8 cellular contexts compared by ENCODE assay signal in genomic region chr3:52456800-52457183, GRCh38. TPM values are rescaled to one million over a fixed set of nuclear protein-coding genes. Genes with fewer than 3 reads are reported as not detected.
A peak's percentile ranks its signal among the peaks of the same experiment; 100 is the strongest.
DNase-seq lines count a peak whose midpoint lies in the region; ATAC-seq lines count a peak whose summit lies in the region.

No MANE protein-coding gene starts in this region.

- no peaks in the 10 kb centered on the region for H3K9me3 Mint-ChIP-seq in activated naive CD4-positive, alpha-beta T cell treated with anti-CD3 and anti-CD28 coated beads, Interleukin-2, amount 50 U/mL, for 72 hours

- H3K9me3 ChIP-seq in iPS-20b (ENCODE audit: insufficient read depth, low read depth, low read length), result no peaks in the 10 kb centered on the region

- H3K4me1 ChIP-seq in iPS-20b (ENCODE audit: insufficient read depth, low read length), result peaks cover 2% of the 10 kb centered on the region; the same call in 1 of the 2 replicates

- peak overlapping the region; percentile 73; the same call in 1 of the 2 replicates for H3K9ac ChIP-seq in iPS-20b (ENCODE audit: low read depth, low read length)

- DNase-seq in NCI-H82 (lab: John Stamatoyannopoulos, UW), result peak; percentile 36
- DNase-seq in NCI-H82 treated with DMSO at 0.1 percent for 48 hours (lab: John Stamatoyannopoulos, UW; ENCODE audit: unreplicated experiment), result no peak
- no peak for DNase-seq in activated naive CD4-positive, alpha-beta T cell treated with anti-CD3 and anti-CD28 coated beads, Interleukin-2, amount 50 U/mL, for 72 hours (ENCODE audit: low spot score in 2 of 2)
- peak in 1 of 49 donors; percentile 47 for DNase-seq in substantia nigra (lab: John Stamatoyannopoulos, UW)
- no peak for DNase-seq in activated CD8-positive, alpha-beta memory T cell treated with anti-CD3 and anti-CD28 coated beads, Interleukin-2, amount 50 U/mL, for 4 hours

- no peaks in the 10 kb centered on the region for H3K27me3 ChIP-seq in iPS-20b (ENCODE audit: insufficient read depth, low read length)

- H3K36me3 ChIP-seq in iPS-20b (ENCODE audit: insufficient read depth, low read depth, low read length), result peaks cover 43% of the 10 kb centered on the region

- peak overlapping the region; percentile 96 to 99 for H3K27ac Mint-ChIP-seq in activated naive CD4-positive, alpha-beta T cell treated with anti-CD3 and anti-CD28 coated beads, Interleukin-2, amount 50 U/mL, for 72 hours

- ATAC-seq in activated naive CD4-positive, alpha-beta T cell treated with anti-CD3 and anti-CD28 coated beads, Interleukin-2, amount 50 U/mL, for 72 hours, result no peak
- no peak for ATAC-seq in HG03025 (IDR thresholded peaks at IDR 0.05; ENCODE audit: low FRiP score, unreplicated experiment)
- ATAC-seq in GM18907 (IDR thresholded peaks at IDR 0.05; ENCODE audit: unreplicated experiment), result no peak

- H3K27ac ChIP-seq in iPS-20b (ENCODE audit: low read length) (no peak overlapping the region), substantia nigra (ENCODE audit: low read depth, low read length, poor library complexity, severe bottlenecking) (peak overlapping the region; percentile 94)

- peak overlapping the region; percentile 98 for H3K4me3 ChIP-seq in iPS-20b (ENCODE audit: low read length)

- H3K36me3 Mint-ChIP-seq in activated naive CD4-positive, alpha-beta T cell treated with anti-CD3 and anti-CD28 coated beads, Interleukin-2, amount 50 U/mL, for 72 hours, result peaks cover 18 to 31% of the 10 kb centered on the region in 2 donors

RNA-seq across cellular contexts. Expression of gene NISCH, which starts 1.4 kb away (rescaled TPM):
- total RNA-seq in activated naive CD4-positive, alpha-beta T cell treated with anti-CD3 and anti-CD28 coated beads, Interleukin-2, amount 50 U/mL, for 72 hours, result 100 to 1,000 TPM in 1 of 2 donors, 10 to 100 TPM in 1; 79.7 to 105 TPM

RNA-seq across cellular contexts. Expression of gene TNNC1, which starts 3.0 kb away (rescaled TPM):
- 1 to 10 TPM; 6.6 to 8.4 TPM for total RNA-seq in activated naive CD4-positive, alpha-beta T cell treated with anti-CD3 and anti-CD28 coated beads, Interleukin-2, amount 50 U/mL, for 72 hours

RNA-seq across cellular contexts. Expression of gene SEMA3G, which starts 11.9 kb away (rescaled TPM):
- total RNA-seq in activated naive CD4-positive, alpha-beta T cell treated with anti-CD3 and anti-CD28 coated beads, Interleukin-2, amount 50 U/mL, for 72 hours, result under 1 TPM; 0.20 to 0.33 TPM

RNA-seq across cellular contexts. Expression of gene STAB1, which starts 38.3 kb away (rescaled TPM):
- under 1 TPM in 1 of 2 donors, not detected in 1; 0.36 TPM for total RNA-seq in activated naive CD4-positive, alpha-beta T cell treated with anti-CD3 and anti-CD28 coated beads, Interleukin-2, amount 50 U/mL, for 72 hours

RNA-seq across cellular contexts. Expression of gene PHF7, which starts 46.3 kb away (rescaled TPM):
- 10 to 100 TPM; 17.2 to 36.0 TPM for total RNA-seq in activated naive CD4-positive, alpha-beta T cell treated with anti-CD3 and anti-CD28 coated beads, Interleukin-2, amount 50 U/mL, for 72 hours
